Comparison of ENCODE assay signal across 1 cellular context in genomic region chrX:54482839-54483593, GRCh38.
TF ChIP-seq lines count a peak whose summit lies in the region.

No MANE protein-coding gene starts in this region.

TF ChIP-seq in HepG2, 621 proteins besides CTCF, POLR2A, EP300 and RAD21:
- TF ChIP-seq MIER2 (CRISPR knock-in tag; IDR thresholded peaks at IDR 0.05), result no peak
- TF ChIP-seq HMGXB4 (CRISPR knock-in tag; IDR thresholded peaks at IDR 0.05; ENCODE audit: borderline replicate concordance in 1 of 2, low read depth in 1 of 2), result no peak
- TF ChIP-seq SAP130 (CRISPR knock-in tag; IDR thresholded peaks at IDR 0.05; ENCODE audit: low read depth), result no peak
- no peak for TF ChIP-seq ARID4A (CRISPR knock-in tag; IDR thresholded peaks at IDR 0.05; ENCODE audit: borderline replicate concordance)
- TF ChIP-seq REXO4 (CRISPR knock-in tag; IDR thresholded peaks at IDR 0.05; ENCODE audit: borderline replicate concordance), result no peak
- TF ChIP-seq ZNF446 (CRISPR knock-in tag; IDR thresholded peaks at IDR 0.05), result no peak
- no peak for TF ChIP-seq ZNF256 (CRISPR knock-in tag; conservative IDR thresholded peaks at IDR 0.05)
- peak; percentile 20; the same call in 1 of the 2 replicates for TF ChIP-seq ZBTB33 (CRISPR knock-in tag; IDR thresholded peaks at IDR 0.05)
- no peak for TF ChIP-seq ZNF746 (CRISPR knock-in tag; IDR thresholded peaks at IDR 0.05)
- TF ChIP-seq FOXA1 (IDR thresholded peaks at IDR 0.05), result no peak
- no peak for TF ChIP-seq FOXA1 (CRISPR knock-in tag; IDR thresholded peaks at IDR 0.05)
- no peak for TF ChIP-seq ZSCAN21 (CRISPR knock-in tag; IDR thresholded peaks at IDR 0.05; ENCODE audit: borderline replicate concordance)
- peak; percentile 66 for TF ChIP-seq ZNF629 (CRISPR knock-in tag; conservative IDR thresholded peaks at IDR 0.05)
- no peak for TF ChIP-seq SP4 (CRISPR knock-in tag; IDR thresholded peaks at IDR 0.05)
TF ChIP-seq in HepG2: peak in this region for 2.
